In genomic region chr17:1709971-1710806, GRCh38 we compare ENCODE assay signal across 1 cellular context.
TF ChIP-seq lines count a peak whose summit lies in the region.

Gene TLCD2, minus strand, starts transcription at chr17:1710377. Its CDS starts 135 bp downstream, at chr17:1710242.

TF ChIP-seq in K562, 482 proteins besides CTCF, POLR2A, EP300 and RAD21 (continued from another document and continues in another):
- TF ChIP-seq EWSR1 (IDR thresholded peaks at IDR 0.05; ENCODE audit: borderline replicate concordance, low read depth, partially characterized antibody) (no peak), FOXP1 (CRISPR knock-in tag; IDR thresholded peaks at IDR 0.05) (no peak), TCF7 (IDR thresholded peaks at IDR 0.05; ENCODE audit: borderline replicate concordance) (no peak), TOE1 (IDR thresholded peaks at IDR 0.05; ENCODE audit: borderline replicate concordance) (no peak), TOE1 (CRISPR knock-in tag; IDR thresholded peaks at IDR 0.05; ENCODE audit: borderline replicate concordance, low read depth) (no peak), ZNF121 (CRISPR knock-in tag; conservative IDR thresholded peaks at IDR 0.05) (no peak), ZNF347 (CRISPR knock-in tag; IDR thresholded peaks at IDR 0.05; ENCODE audit: low read depth) (no peak), NFYB (IDR thresholded peaks at IDR 0.05; ENCODE audit: extremely low read depth, insufficient read length) (peak; percentile 5), HDAC2 (IDR thresholded peaks at IDR 0.05) (no peak), ZNF589 (CRISPR knock-in tag; IDR thresholded peaks at IDR 0.05; ENCODE audit: low read depth) (no peak), PHB2 (IDR thresholded peaks at IDR 0.05; ENCODE audit: low read depth) (no peak), VEZF1 (CRISPR knock-in tag; IDR thresholded peaks at IDR 0.05) (peak; percentile 73), RBFOX2 (IDR thresholded peaks at IDR 0.05; ENCODE audit: low read depth, low read length) (peak; percentile 88), ZBED1 (IDR thresholded peaks at IDR 0.05) (no peak), KLF16 (IDR thresholded peaks at IDR 0.05) (no peak), ZNF239 (CRISPR knock-in tag; IDR thresholded peaks at IDR 0.05) (no peak), NRF1 (conservative IDR thresholded peaks at IDR 0.05 in 1 of 2, IDR thresholded peaks at IDR 0.05 in 1 of 2) (peak; percentile 50 to 61), ZSCAN32 (CRISPR knock-in tag; IDR thresholded peaks at IDR 0.05) (no peak), MAFK (IDR thresholded peaks at IDR 0.05; ENCODE audit: low read length) (no peak), CAMTA2 (CRISPR knock-in tag; conservative IDR thresholded peaks at IDR 0.05) (no peak), HEY1 (CRISPR knock-in tag; IDR thresholded peaks at IDR 0.05; ENCODE audit: borderline replicate concordance) (no peak), JUNB (CRISPR knock-in tag; conservative IDR thresholded peaks at IDR 0.05) (no peak), BCOR (IDR thresholded peaks at IDR 0.05) (no peak), SRSF1 (IDR thresholded peaks at IDR 0.05; ENCODE audit: low read depth, low read length) (no peak), CSDE1 (IDR thresholded peaks at IDR 0.05) (no peak), TAF1 (IDR thresholded peaks at IDR 0.05; ENCODE audit: control insufficient read depth, extremely low read depth, insufficient read depth, low read length, severe bottlenecking) (no peak), FOXK2 (conservative IDR thresholded peaks at IDR 0.05 in 1 of 2, IDR thresholded peaks at IDR 0.05 in 1 of 2; ENCODE audit: low read depth in 2 of 2) (no peak), DDX20 (tag; IDR thresholded peaks at IDR 0.05; ENCODE audit: low read depth) (no peak), RB1 (IDR thresholded peaks at IDR 0.05; ENCODE audit: low read depth) (no peak), FOXK1 (CRISPR knock-in tag; IDR thresholded peaks at IDR 0.05; ENCODE audit: borderline replicate concordance) (no peak), NCOR1 (IDR thresholded peaks at IDR 0.05) (no peak), BCL6 (CRISPR knock-in tag; IDR thresholded peaks at IDR 0.05) (no peak), COPS2 (conservative IDR thresholded peaks at IDR 0.05) (no peak), ETV6 (IDR thresholded peaks at IDR 0.05; ENCODE audit: borderline replicate concordance in 1 of 2, low read depth in 2 of 2, low read length in 1 of 2) (no peak), ETV6 (CRISPR knock-in tag; IDR thresholded peaks at IDR 0.05; ENCODE audit: borderline replicate concordance) (no peak), POLR2AphosphoS2 (IDR thresholded peaks at IDR 0.05; ENCODE audit: low read length) (no peak), RFX7 (CRISPR knock-in tag; IDR thresholded peaks at IDR 0.05) (no peak), ZNF57 (CRISPR knock-in tag; IDR thresholded peaks at IDR 0.05) (no peak), BRF1 (IDR thresholded peaks at IDR 0.05; ENCODE audit: borderline replicate concordance, extremely low read depth, insufficient read length) (no peak), CREB3 (tag; conservative IDR thresholded peaks at IDR 0.05; ENCODE audit: low read depth) (no peak), GABPA (tag; conservative IDR thresholded peaks at IDR 0.05; ENCODE audit: low read depth) (no peak), SMAD2 (IDR thresholded peaks at IDR 0.05; ENCODE audit: low read depth, low read length) (no peak), CUX1 (CRISPR knock-in tag; IDR thresholded peaks at IDR 0.05) (no peak), ZNF436 (CRISPR knock-in tag; IDR thresholded peaks at IDR 0.05) (no peak), JUN (IDR thresholded peaks at IDR 0.05; ENCODE audit: borderline replicate concordance, low read depth, low read length) (no peak), JUN (CRISPR knock-in tag; IDR thresholded peaks at IDR 0.05; ENCODE audit: borderline replicate concordance) (no peak), FOXA1 (IDR thresholded peaks at IDR 0.05; ENCODE audit: borderline replicate concordance) (no peak), REST (CRISPR knock-in tag; IDR thresholded peaks at IDR 0.05; ENCODE audit: low read depth) (0 out of 2 replicates have a peak, but pooled peaks have one; percentile 52), KAT7 (CRISPR knock-in tag; IDR thresholded peaks at IDR 0.05; ENCODE audit: borderline replicate concordance) (no peak), ARID2 (IDR thresholded peaks at IDR 0.05) (no peak)
- TF ChIP-seq, protein P1, sequence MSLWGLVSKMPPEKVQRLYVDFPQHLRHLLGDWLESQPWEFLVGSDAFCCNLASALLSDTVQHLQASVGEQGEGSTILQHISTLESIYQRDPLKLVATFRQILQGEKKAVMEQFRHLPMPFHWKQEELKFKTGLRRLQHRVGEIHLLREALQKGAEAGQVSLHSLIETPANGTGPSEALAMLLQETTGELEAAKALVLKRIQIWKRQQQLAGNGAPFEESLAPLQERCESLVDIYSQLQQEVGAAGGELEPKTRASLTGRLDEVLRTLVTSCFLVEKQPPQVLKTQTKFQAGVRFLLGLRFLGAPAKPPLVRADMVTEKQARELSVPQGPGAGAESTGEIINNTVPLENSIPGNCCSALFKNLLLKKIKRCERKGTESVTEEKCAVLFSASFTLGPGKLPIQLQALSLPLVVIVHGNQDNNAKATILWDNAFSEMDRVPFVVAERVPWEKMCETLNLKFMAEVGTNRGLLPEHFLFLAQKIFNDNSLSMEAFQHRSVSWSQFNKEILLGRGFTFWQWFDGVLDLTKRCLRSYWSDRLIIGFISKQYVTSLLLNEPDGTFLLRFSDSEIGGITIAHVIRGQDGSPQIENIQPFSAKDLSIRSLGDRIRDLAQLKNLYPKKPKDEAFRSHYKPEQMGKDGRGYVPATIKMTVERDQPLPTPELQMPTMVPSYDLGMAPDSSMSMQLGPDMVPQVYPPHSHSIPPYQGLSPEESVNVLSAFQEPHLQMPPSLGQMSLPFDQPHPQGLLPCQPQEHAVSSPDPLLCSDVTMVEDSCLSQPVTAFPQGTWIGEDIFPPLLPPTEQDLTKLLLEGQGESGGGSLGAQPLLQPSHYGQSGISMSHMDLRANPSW (CRISPR knock-in tag; IDR thresholded peaks at IDR 0.05), result no peak
- TF ChIP-seq, protein P2, sequence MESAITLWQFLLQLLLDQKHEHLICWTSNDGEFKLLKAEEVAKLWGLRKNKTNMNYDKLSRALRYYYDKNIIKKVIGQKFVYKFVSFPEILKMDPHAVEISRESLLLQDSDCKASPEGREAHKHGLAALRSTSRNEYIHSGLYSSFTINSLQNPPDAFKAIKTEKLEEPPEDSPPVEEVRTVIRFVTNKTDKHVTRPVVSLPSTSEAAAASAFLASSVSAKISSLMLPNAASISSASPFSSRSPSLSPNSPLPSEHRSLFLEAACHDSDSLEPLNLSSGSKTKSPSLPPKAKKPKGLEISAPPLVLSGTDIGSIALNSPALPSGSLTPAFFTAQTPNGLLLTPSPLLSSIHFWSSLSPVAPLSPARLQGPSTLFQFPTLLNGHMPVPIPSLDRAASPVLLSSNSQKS (CRISPR knock-in tag; IDR thresholded peaks at IDR 0.05), result no peak
- TF ChIP-seq, protein P3, sequence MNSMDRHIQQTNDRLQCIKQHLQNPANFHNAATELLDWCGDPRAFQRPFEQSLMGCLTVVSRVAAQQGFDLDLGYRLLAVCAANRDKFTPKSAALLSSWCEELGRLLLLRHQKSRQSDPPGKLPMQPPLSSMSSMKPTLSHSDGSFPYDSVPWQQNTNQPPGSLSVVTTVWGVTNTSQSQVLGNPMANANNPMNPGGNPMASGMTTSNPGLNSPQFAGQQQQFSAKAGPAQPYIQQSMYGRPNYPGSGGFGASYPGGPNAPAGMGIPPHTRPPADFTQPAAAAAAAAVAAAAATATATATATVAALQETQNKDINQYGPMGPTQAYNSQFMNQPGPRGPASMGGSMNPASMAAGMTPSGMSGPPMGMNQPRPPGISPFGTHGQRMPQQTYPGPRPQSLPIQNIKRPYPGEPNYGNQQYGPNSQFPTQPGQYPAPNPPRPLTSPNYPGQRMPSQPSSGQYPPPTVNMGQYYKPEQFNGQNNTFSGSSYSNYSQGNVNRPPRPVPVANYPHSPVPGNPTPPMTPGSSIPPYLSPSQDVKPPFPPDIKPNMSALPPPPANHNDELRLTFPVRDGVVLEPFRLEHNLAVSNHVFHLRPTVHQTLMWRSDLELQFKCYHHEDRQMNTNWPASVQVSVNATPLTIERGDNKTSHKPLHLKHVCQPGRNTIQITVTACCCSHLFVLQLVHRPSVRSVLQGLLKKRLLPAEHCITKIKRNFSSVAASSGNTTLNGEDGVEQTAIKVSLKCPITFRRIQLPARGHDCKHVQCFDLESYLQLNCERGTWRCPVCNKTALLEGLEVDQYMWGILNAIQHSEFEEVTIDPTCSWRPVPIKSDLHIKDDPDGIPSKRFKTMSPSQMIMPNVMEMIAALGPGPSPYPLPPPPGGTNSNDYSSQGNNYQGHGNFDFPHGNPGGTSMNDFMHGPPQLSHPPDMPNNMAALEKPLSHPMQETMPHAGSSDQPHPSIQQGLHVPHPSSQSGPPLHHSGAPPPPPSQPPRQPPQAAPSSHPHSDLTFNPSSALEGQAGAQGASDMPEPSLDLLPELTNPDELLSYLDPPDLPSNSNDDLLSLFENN (IDR thresholded peaks at IDR 0.05; ENCODE audit: low read depth in 2 of 2, low read length in 2 of 2), result no peak
